ENCODE assay signal across 18 cellular contexts in the genomic region with DNA sequence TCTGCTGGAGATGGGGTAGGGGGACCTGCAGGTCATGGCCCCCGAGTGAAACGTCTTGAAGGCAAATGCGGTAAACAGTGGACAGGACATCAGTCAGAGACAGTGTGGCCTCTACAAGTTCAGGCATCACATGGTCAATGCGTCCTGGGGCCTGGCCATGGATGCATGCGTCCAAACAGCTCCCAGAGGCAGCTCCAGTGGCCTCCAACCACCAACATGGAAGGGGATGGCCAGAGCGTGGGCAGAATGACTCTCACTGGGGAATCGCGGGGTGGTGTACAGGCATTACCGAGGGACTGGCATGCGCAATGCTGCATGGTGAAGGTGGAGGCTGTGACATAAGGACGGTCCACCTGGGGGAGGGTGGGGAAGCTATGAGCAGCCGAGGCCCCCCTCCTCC. TPM values are rescaled to one million over a fixed set of nuclear protein-coding genes. Genes with fewer than 3 reads are reported as not detected.
DNase-seq lines count a peak whose midpoint lies in the region; ATAC-seq, FAIRE-seq and TF ChIP-seq lines count a peak whose summit lies in the region.
"Had no signal": no experiment of that assay in that cellular context is flagged by ENCODE, and none has a peak within 500 bp of the region (broad histone marks: within the 10 kb centered on the region; RNA-seq: fewer than 3 reads in every experiment).

No MANE protein-coding gene starts in this region.

- no peak for TF ChIP-seq POLR2A in Peyer's patch (IDR thresholded peaks at IDR 0.05)

- no peak overlapping the region for H3K9ac ChIP-seq in kidney (ENCODE audit: low read length in 2 of 2)

- no peaks in the 10 kb centered on the region for H3K27me3 ChIP-seq in Peyer's patch

- TF ChIP-seq CTCF in Peyer's patch (IDR thresholded peaks at IDR 0.05) (no peak), kidney (IDR thresholded peaks at IDR 0.05; ENCODE audit: borderline replicate concordance, extremely low read depth, insufficient read depth) (no peak)

- H3K4me1 ChIP-seq in Peyer's patch (peaks cover 0 to 18% (median 5%) of the 10 kb centered on the region in 4 donors), kidney (ENCODE audit: control insufficient read depth in 1 of 2, insufficient read depth in 1 of 2, low read depth in 1 of 2, low read length in 2 of 2) (peaks cover 6 to 15% of the 10 kb centered on the region in 2 donors)

- peak; percentile 38 for DNase-seq in activated effector memory CD4-positive, alpha-beta T cell treated with anti-CD3 and anti-CD28 coated beads, Interleukin-2, amount 50 U/mL, for 16 hours
- no peak for DNase-seq in activated effector memory CD4-positive, alpha-beta T cell treated with Interleukin-2 at 50 U/mL for 16 hours
- DNase-seq in Peyer's patch (peak in 2 of 3 donors; percentile 36 to 43), kidney (peak; percentile 57), sciatic nerve (ENCODE audit: low spot score) (peak; percentile 39), epidermal melanocyte (ENCODE audit: insufficient read length, low spot score) (no peak), NCI-H446 (lab: John Stamatoyannopoulos, UW) (no peak)
- DNase-seq: 8988T; CD8-positive, alpha-beta T cell; DMS79; HCEC 1CT; NCI-H1105 treated with DMSO at 0.1 percent for 48 hours; NCI-H187; NCI-H446 treated with DMSO at 0.1 percent for 48 hours; NCI-H748 treated with DMSO at 0.1 percent for 48 hours; PC-9; Right ventricle myocardium superior had no signal

- H3K27ac ChIP-seq in Peyer's patch, result no peak overlapping the region
- H3K27ac ChIP-seq in kidney (ENCODE audit: low read depth in 2 of 2, low read length in 2 of 2), result no peak overlapping the region

- intact Hi-C loops in kidney (cut with DNase I), result no loop called here
- intact Hi-C loops in sciatic nerve (cut with DNase I), result no loop called here

- H3K4me3 ChIP-seq in Peyer's patch, result no peak overlapping the region
- H3K4me3 ChIP-seq in kidney (ENCODE audit: low read length in 2 of 2), result no peak overlapping the region
- H3K4me3 ChIP-seq: PC-9 had no signal

- H3K9me3 ChIP-seq in Peyer's patch (no peaks in the 10 kb centered on the region), kidney (ENCODE audit: control insufficient read depth in 1 of 2, low read length in 2 of 2) (no peaks in the 10 kb centered on the region)

- FAIRE-seq in kidney (lab: Jason Lieb, UNC), result no peak

- no peaks in the 10 kb centered on the region for H3K36me3 ChIP-seq in Peyer's patch
- no peaks in the 10 kb centered on the region for H3K36me3 ChIP-seq in kidney (ENCODE audit: control insufficient read depth in 1 of 2, insufficient read depth in 2 of 2, low read length in 2 of 2)

- ATAC-seq in sciatic nerve, result no peak
- no peak for ATAC-seq in GM18861 (IDR thresholded peaks at IDR 0.05; ENCODE audit: unreplicated experiment)
- ATAC-seq: CD8-positive, alpha-beta T cell had no signal

RNA-seq across cellular contexts. Expression of a gene that starts 35.6 kb away (rescaled TPM):
- total RNA-seq in Peyer's patch (10 to 100 TPM; 13.7 to 59.4 (median 35.5) TPM), kidney (45.7 TPM), sciatic nerve (77.5 TPM)
- polyA plus RNA-seq in kidney (ENCODE audit: insufficient read depth, low read depth, low replicate concordance), result 15.1 TPM

Comparison
In these comparisons a context has a peak if more than half of its experiments do, and no peak if none do; other contexts are left out.
1. DNase-seq: peak in activated effector memory CD4-positive, alpha-beta T cell treated with anti-CD3 and anti-CD28 coated beads, Interleukin-2, amount 50 U/mL, for 16 hours (single experiment), Peyer's patch (2 of 3), kidney (single experiment) and sciatic nerve (single experiment); none in activated effector memory CD4-positive, alpha-beta T cell treated with Interleukin-2 at 50 U/mL for 16 hours (single experiment), epidermal melanocyte (single experiment) and NCI-H446 (0 of 2).